In the genomic region with DNA sequence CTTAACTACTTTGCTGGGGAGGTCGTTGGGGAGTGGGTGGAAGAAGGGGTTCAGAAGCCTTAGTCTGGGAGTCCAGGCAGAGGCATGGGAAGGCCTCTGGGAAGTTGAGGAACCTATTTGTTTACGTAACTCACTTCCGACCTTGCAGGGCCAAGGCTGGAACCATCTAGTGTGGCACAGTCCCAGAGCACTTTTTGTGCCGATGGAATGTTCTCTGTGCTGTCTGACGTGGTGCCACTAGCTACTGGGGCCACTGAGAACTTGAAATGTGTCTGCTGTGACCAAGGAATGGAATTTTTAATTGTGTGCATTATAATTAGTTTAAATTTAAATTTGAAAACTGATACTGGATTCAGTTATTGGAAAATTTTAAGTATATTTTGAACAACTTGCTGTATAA, we compare ENCODE assay signal across 23 cellular contexts.
DNase-seq lines count a peak whose midpoint lies in the region; ATAC-seq and TF ChIP-seq lines count a peak whose summit lies in the region.
"Had no signal": no experiment of that assay in that cellular context is flagged by ENCODE, and none has a peak within 500 bp of the region (broad histone marks: within the 10 kb centered on the region; RNA-seq: fewer than 3 reads in every experiment).

No MANE protein-coding gene starts in this region.

- H3K27ac ChIP-seq in heart right ventricle (peak overlapping the region in 9 of 10 donors; percentile 39 to 69 (median 59)), upper lobe of right lung (no peak overlapping the region)
- H3K27ac ChIP-seq: 22Rv1, BLaER1 had no signal

- DNase-seq in Right ventricle myocardium inferior (ENCODE audit: missing footprints) = no peak
- no peak for DNase-seq in cardiac septum (ENCODE audit: low spot score)
- peak; percentile 22 to 25 for DNase-seq in heart right ventricle
- peak; percentile 81 for DNase-seq in left lobe of liver (ENCODE audit: low spot score)
- DNase-seq in upper lobe of right lung = no peak
- DNase-seq in DMS 273 treated with DMSO at 0.1 percent for 48 hours (lab: John Stamatoyannopoulos, UW) = no peak
- DNase-seq in NCI-H446 treated with DMSO at 0.1 percent for 48 hours (lab: John Stamatoyannopoulos, UW) = no peak
- DNase-seq: ACHN; CD4-positive, alpha-beta T cell; COR-L47; DND-41; KBM-7; MM.1S; NCI-H1048; NCI-H1436; NCI-H187 treated with DMSO at 0.1 percent for 48 hours; NCI-H226; NCI-H524; NCI-H774 had no signal

- peaks cover 0 to 26% (median 0%) of the 10 kb centered on the region in 9 donors for H3K4me1 ChIP-seq in heart right ventricle
- no peaks in the 10 kb centered on the region for H3K4me1 ChIP-seq in upper lobe of right lung
- H3K4me1 ChIP-seq: BLaER1 had no signal

- 57 to 63% methylated on average over 5 of the region's 5 CpGs for WGBS in heart right ventricle, 2 donors

- ATAC-seq in Right ventricle myocardium inferior = peak; percentile 82
- peak in 7 of 8 donors; percentile 72 to 92 (median 83) for ATAC-seq in heart right ventricle
- ATAC-seq in left lobe of liver = peak; percentile 74
- peak; percentile 20 for ATAC-seq in upper lobe of right lung
- ATAC-seq in GM18870 (IDR thresholded peaks at IDR 0.05; ENCODE audit: unreplicated experiment) = no peak
- ATAC-seq: Panc1 had no signal

- H3K36me3 ChIP-seq in heart right ventricle (no peaks in the 10 kb centered on the region), upper lobe of right lung (no peaks in the 10 kb centered on the region)
- H3K36me3 ChIP-seq: BLaER1 had no signal

- H3K9me3 ChIP-seq in heart right ventricle = no peaks in the 10 kb centered on the region
- H3K9me3 ChIP-seq in upper lobe of right lung = no peaks in the 10 kb centered on the region
- H3K9me3 ChIP-seq: BLaER1 had no signal

- no peaks in the 10 kb centered on the region for H3K27me3 ChIP-seq in heart right ventricle
- no peaks in the 10 kb centered on the region for H3K27me3 ChIP-seq in upper lobe of right lung
- H3K27me3 ChIP-seq: BLaER1 had no signal

- TF ChIP-seq CTCF in heart right ventricle (IDR thresholded peaks at IDR 0.05) = no peak
- no peak for TF ChIP-seq CTCF in upper lobe of right lung (IDR thresholded peaks at IDR 0.05)

- intact Hi-C loops in Right ventricle myocardium inferior (cut with DNase I) (loop anchor here (5.0 kb wide), 3 partner anchors 42 to 177 kb away; a partner anchor contains a TSS), cardiac septum (cut with DNase I) (no loop called here), heart right ventricle (cut with DNase I) (loop anchor here in 1 of 10 donors (2.0 kb wide), 1 partner anchor 55 kb away; no protein-coding TSS in a partner anchor), upper lobe of right lung (cut with DNase I) (no loop called here)

- H3K4me3 ChIP-seq in heart right ventricle = no peak overlapping the region
- H3K4me3 ChIP-seq in upper lobe of right lung = no peak overlapping the region
- H3K4me3 ChIP-seq: BLaER1 had no signal

Comparison
In these comparisons a context has a peak if more than half of its experiments do, and no peak if none do; other contexts are left out.
1. DNase-seq: peak in heart right ventricle (2 of 2) and left lobe of liver (single experiment); none in Right ventricle myocardium inferior (single experiment), cardiac septum (single experiment), upper lobe of right lung (single experiment), DMS 273 treated with DMSO at 0.1 percent for 48 hours (single experiment) and NCI-H446 treated with DMSO at 0.1 percent for 48 hours (single experiment).